26 cellular contexts compared by ENCODE assay signal in the genomic region with DNA sequence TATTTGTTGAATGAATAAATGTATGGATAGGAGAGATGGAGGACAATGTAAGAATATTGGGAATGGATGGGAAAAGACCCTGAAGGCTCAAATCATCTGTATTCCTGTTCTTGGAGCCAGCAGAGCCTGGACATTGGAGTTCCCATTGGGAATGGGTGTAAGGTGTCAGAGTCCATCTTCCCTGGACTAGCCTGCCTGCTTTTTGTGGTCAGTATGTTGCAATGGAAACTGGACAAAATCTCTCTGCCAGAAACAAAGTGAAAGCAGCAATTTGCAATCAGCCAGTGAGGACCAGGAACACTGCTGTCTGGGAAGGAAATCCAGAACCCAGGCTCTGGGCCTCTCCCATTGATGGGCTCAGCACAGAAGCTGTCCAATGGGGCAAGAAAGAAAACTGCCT.
"Had no signal": no experiment of that assay in that cellular context is flagged by ENCODE, and none has a peak within 500 bp of the region (broad histone marks: within the 10 kb centered on the region; RNA-seq: fewer than 3 reads in every experiment).

No MANE protein-coding gene starts in this region.

- ATAC-seq: foreskin keratinocyte; gastroesophageal sphincter; heart left ventricle; mucosa of descending colon; psoas muscle; right cardiac atrium; stimulated activated naive B cell treated with anti-CD40 and anti-IgM and Interleukin-4, amounts not matched to agents 10 μg/mL and 1 μg/mL and 100 μg/mL, for 72 hours; upper lobe of right lung had no signal

- H3K27me3 Mint-ChIP-seq: stimulated activated naive CD8-positive, alpha-beta T cell treated with anti-CD3 and anti-CD28 coated beads, Interleukin-15, Interleukin-2, amounts not matched to agents 100 ng/mL and 50 ng/mL, for 24 hours had no signal

- H3K27ac ChIP-seq: dorsolateral prefrontal cortex, foreskin keratinocyte, gastroesophageal sphincter, heart left ventricle, ovary, psoas muscle, thoracic aorta, tibial nerve, upper lobe of right lung, uterus had no signal

- H3K4me3 Mint-ChIP-seq: immature natural killer cell; mesothelial cell of epicardium; naive B cell; nephron progenitor cell; stimulated activated naive B cell treated with anti-CD40 and anti-IgM and Interleukin-4, amounts not matched to agents 10 μg/mL and 1 μg/mL and 100 μg/mL, for 72 hours; stimulated activated naive CD8-positive, alpha-beta T cell treated with anti-CD3 and anti-CD28 coated beads, Interleukin-15, Interleukin-2, amounts not matched to agents 100 ng/mL and 50 ng/mL, for 24 hours had no signal

- H3K9me3 Mint-ChIP-seq: mesothelial cell of epicardium; nephron progenitor cell; stimulated activated naive CD8-positive, alpha-beta T cell treated with anti-CD3 and anti-CD28 coated beads, Interleukin-15, Interleukin-2, amounts not matched to agents 100 ng/mL and 50 ng/mL, for 24 hours had no signal

- H3K36me3 ChIP-seq: gastroesophageal sphincter, heart left ventricle, ovary, thoracic aorta, tibial nerve, upper lobe of right lung, uterus had no signal

- DNase-seq: dorsolateral prefrontal cortex; effector CD4-positive, alpha-beta T cell; foreskin keratinocyte; heart left ventricle; hypothalamus; immature natural killer cell; mesenchymal stem cell; mucosa of descending colon; naive B cell; nephron progenitor cell; occipital lobe; ovary; posterior cingulate gyrus; psoas muscle; right cardiac atrium; small intestine; stimulated activated CD4-positive, alpha-beta T cell treated with anti-CD3 and anti-CD28 coated beads, Interleukin-15, amount 100 ng/mL, for 24 hours; stimulated activated CD4-positive, alpha-beta T cell treated with anti-CD3 and anti-CD28 coated beads, Interleukin-2, amount 100 ng/mL, for 48 hours; stimulated activated naive B cell treated with anti-CD40 and anti-IgM and Interleukin-4, amounts not matched to agents 10 μg/mL and 1 μg/mL and 100 μg/mL, for 72 hours; upper lobe of right lung; uterus had no signal

- H3K4me1 ChIP-seq: foreskin keratinocyte, gastroesophageal sphincter, heart left ventricle, psoas muscle, tibial nerve, upper lobe of right lung, uterus had no signal

- H3K4me1 Mint-ChIP-seq: immature natural killer cell; mesothelial cell of epicardium; naive B cell; stimulated activated naive B cell treated with anti-CD40 and anti-IgM and Interleukin-4, amounts not matched to agents 10 μg/mL and 1 μg/mL and 100 μg/mL, for 72 hours had no signal

- H3K36me3 Mint-ChIP-seq: immature natural killer cell; mesothelial cell of epicardium; naive B cell; stimulated activated naive B cell treated with anti-CD40 and anti-IgM and Interleukin-4, amounts not matched to agents 10 μg/mL and 1 μg/mL and 100 μg/mL, for 72 hours had no signal

- H3K27ac Mint-ChIP-seq: immature natural killer cell; mesothelial cell of epicardium; naive B cell; nephron progenitor cell; stimulated activated naive B cell treated with anti-CD40 and anti-IgM and Interleukin-4, amounts not matched to agents 10 μg/mL and 1 μg/mL and 100 μg/mL, for 72 hours; stimulated activated naive CD8-positive, alpha-beta T cell treated with anti-CD3 and anti-CD28 coated beads, Interleukin-15, Interleukin-2, amounts not matched to agents 100 ng/mL and 50 ng/mL, for 24 hours had no signal

- H3K4me3 ChIP-seq: dorsolateral prefrontal cortex, gastroesophageal sphincter, heart left ventricle, mucosa of descending colon, ovary, psoas muscle, thoracic aorta, tibial nerve, upper lobe of right lung, uterus had no signal

- H3K9me3 ChIP-seq: gastroesophageal sphincter, heart left ventricle, mucosa of descending colon, ovary, psoas muscle, thoracic aorta, tibial nerve, upper lobe of right lung, uterus had no signal

- H3K27me3 ChIP-seq: foreskin keratinocyte, ovary, tibial nerve, upper lobe of right lung, uterus had no signal
